25 cellular contexts compared by ENCODE assay signal in genomic region chr2:100524331-100524730, GRCh38. TPM values are rescaled to one million over a fixed set of nuclear protein-coding genes. Genes with fewer than 3 reads are reported as not detected.
"Had no signal": no experiment of that assay in that cellular context is flagged by ENCODE, and none has a peak within 500 bp of the region (broad histone marks: within the 10 kb centered on the region; RNA-seq: fewer than 3 reads in every experiment).

No MANE protein-coding gene starts in this region.

- H3K4me1 ChIP-seq: heart left ventricle, suprapubic skin had no signal

- DNase-seq: activated CD4-positive, alpha-beta memory T cell treated with anti-CD3 and anti-CD28 coated beads for 36 hours; activated CD8-positive, alpha-beta memory T cell treated with anti-CD3 and anti-CD28 coated beads, Interleukin-2, amount 10 ng/mL, durations not matched to agents 7 days and 5 days; activated naive CD4-positive, alpha-beta T cell treated with anti-CD3 and anti-CD28 coated beads, Interleukin-2, amount 50 U/mL, for 16 hours; activated T-cell treated with anti-CD3 and anti-CD28 coated beads, Interleukin-2, amount 50 U/mL, for 1 hour; endodermal cell; heart left ventricle; left cardiac atrium; mucosa of descending colon; naive thymus-derived CD8-positive, alpha-beta T cell; posterior cingulate gyrus; small intestine; stimulated activated CD4-positive, alpha-beta T cell treated with anti-CD3 and anti-CD28 coated beads, Interleukin-4, amount 100 ng/mL, for 24 hours; stimulated activated naive CD4-positive, alpha-beta T cell treated with Interleukin-2 at 50 U/mL for 16 hours; T-helper 1 cell; T1000; trophoblast cell had no signal

- H3K27ac ChIP-seq: cardiac muscle cell, heart left ventricle, suprapubic skin had no signal

- H3K27me3 ChIP-seq: cardiac muscle cell, heart left ventricle, suprapubic skin had no signal

- H3K4me3 ChIP-seq: cardiac muscle cell, heart left ventricle, lung, mucosa of descending colon, suprapubic skin had no signal

- H3K36me3 ChIP-seq: cardiac muscle cell, heart left ventricle, suprapubic skin had no signal

- ATAC-seq: activated CD8-positive, alpha-beta memory T cell treated with anti-CD3 and anti-CD28 coated beads, Interleukin-2, amount 10 ng/mL, durations not matched to agents 7 days and 5 days; heart left ventricle; left cardiac atrium; mucosa of descending colon; naive thymus-derived CD8-positive, alpha-beta T cell; SK-N-SH treated with all-trans-retinoic acid at 6 μM for 48 hours had no signal

- H3K9me3 ChIP-seq: heart left ventricle, mucosa of descending colon, suprapubic skin had no signal

RNA-seq across cellular contexts. Expression of gene NMS, which starts 54.0 kb away (rescaled TPM):
- total RNA-seq: activated CD4-positive, alpha-beta memory T cell treated with anti-CD3 and anti-CD28 coated beads for 36 hours; activated CD8-positive, alpha-beta memory T cell treated with anti-CD3 and anti-CD28 coated beads, Interleukin-2, amount 10 ng/mL, durations not matched to agents 7 days and 5 days; astrocyte; cardiac muscle cell; dermis microvascular lymphatic vessel endothelial cell; endodermal cell; frontal cortex; heart left ventricle; left cardiac atrium; lung; mucosa of descending colon; naive thymus-derived CD8-positive, alpha-beta T cell; suprapubic skin had no signal
- polyA plus RNA-seq: adipose tissue; cardiac muscle cell; esophagus; heart left ventricle; lung; naive thymus-derived CD8-positive, alpha-beta T cell; small intestine had no signal
